ENCODE assay signal across 8 cellular contexts in genomic region chr5:10689391-10690081, GRCh38.
A peak's percentile ranks its signal among the peaks of the same experiment; 100 is the strongest.
DNase-seq lines count a peak whose midpoint lies in the region; ATAC-seq and TF ChIP-seq lines count a peak whose summit lies in the region.

No MANE protein-coding gene starts in this region.

- TF ChIP-seq CTCF in VCaP (conservative IDR thresholded peaks at IDR 0.05): peak; percentile 72

- no peak overlapping the region for H3K4me3 ChIP-seq in Jurkat, Clone E6-1 (ENCODE audit: low read length)

- ATAC-seq in HG02840 (IDR thresholded peaks at IDR 0.05; ENCODE audit: low FRiP score, unreplicated experiment): no peak

- DNase-seq in DMS53 (lab: John Stamatoyannopoulos, UW) (peak; percentile 38), DMS53 treated with DMSO at 0.1 percent for 48 hours (lab: John Stamatoyannopoulos, UW; ENCODE audit: unreplicated experiment) (no peak), iPS-NIHi11 (ENCODE audit: low spot score) (peak; percentile 56), NCI-H2107 (lab: John Stamatoyannopoulos, UW) (no peak), NCI-H446 treated with DMSO at 0.1 percent for 48 hours (lab: John Stamatoyannopoulos, UW) (no peak)
- DNase-seq in Jurkat, Clone E6-1 (ENCODE audit: low read depth, low spot score): peak; percentile 44

- H3K27ac ChIP-seq in VCaP: no peak overlapping the region

Comparison
In these comparisons a context has a peak if more than half of its experiments do, and no peak if none do; other contexts are left out.
1. DNase-seq: peak in DMS53 (single experiment), Jurkat, Clone E6-1 (single experiment) and iPS-NIHi11 (single experiment); none in DMS53 treated with DMSO at 0.1 percent for 48 hours (single experiment), NCI-H2107 (single experiment) and NCI-H446 treated with DMSO at 0.1 percent for 48 hours (single experiment).